Comparison of ENCODE assay signal across 1 cellular context in the genomic region with DNA sequence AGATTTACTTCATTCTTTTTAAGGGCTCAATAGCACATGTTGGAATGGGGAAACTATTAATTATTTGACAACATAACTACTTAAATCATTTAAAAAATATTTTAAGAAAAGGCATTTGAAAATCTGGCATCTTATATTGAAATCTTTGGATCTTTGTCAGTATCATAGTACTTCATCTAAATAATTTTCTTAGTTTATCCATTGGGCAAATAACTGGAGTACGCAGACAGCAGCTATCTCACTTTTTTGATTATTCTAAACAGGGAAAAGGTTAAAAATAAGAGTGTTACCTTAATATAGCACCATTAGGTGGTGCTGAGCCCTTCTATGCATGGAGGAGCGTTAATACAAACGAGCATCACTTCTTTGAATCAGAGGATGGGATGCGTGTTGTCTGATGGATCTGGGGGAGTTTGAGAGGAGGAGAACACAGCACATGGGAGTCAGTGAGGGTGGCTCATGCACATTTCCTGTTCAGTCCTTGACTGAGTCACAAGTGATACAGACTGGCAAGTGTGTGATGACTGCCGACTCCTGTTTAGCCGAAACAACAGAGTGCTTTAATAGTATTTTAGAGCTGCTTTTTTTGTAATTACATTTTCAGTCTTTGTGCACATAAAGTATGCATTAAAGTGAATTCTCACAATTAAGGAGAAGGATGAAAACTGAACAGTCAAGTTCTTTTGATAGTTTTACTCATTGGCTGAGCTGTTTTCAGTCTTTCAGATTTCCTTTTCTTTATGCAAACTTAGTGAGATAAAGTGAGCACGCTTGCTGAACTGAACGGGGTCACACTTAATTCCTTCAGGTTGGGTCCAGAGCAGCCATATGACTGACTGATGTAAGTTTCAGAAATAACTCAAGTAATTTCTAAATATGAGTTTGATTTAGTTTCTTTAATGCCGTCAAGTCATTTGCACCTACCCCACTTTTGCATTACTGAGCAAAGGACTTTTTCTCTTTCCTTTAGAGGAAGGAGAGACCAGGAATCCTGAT.
TF ChIP-seq lines count a peak whose summit lies in the region.

No MANE protein-coding gene starts in this region.

TF ChIP-seq in IMR-90, 13 proteins besides CTCF, POLR2A, EP300 and RAD21 (continued from another document):
- TF ChIP-seq SMC3 (IDR thresholded peaks at IDR 0.05; ENCODE audit: low read depth, low read length) (peak; percentile 19; the same call in 1 of the 2 replicates), FOS (IDR thresholded peaks at IDR 0.05; ENCODE audit: low read depth, low read length) (peak; percentile 63), RCOR1 (IDR thresholded peaks at IDR 0.05; ENCODE audit: insufficient replicate concordance, low read length) (peak; percentile 54), MXI1 (IDR thresholded peaks at IDR 0.05; ENCODE audit: borderline replicate concordance, low read depth, low read length) (peak; percentile 68; the same call in 1 of the 2 replicates), MAZ (IDR thresholded peaks at IDR 0.05; ENCODE audit: borderline replicate concordance, low read depth, low read length) (no peak), CHD1 (IDR thresholded peaks at IDR 0.05; ENCODE audit: low read depth, low read length) (no peak)
- TF ChIP-seq, protein P1, sequence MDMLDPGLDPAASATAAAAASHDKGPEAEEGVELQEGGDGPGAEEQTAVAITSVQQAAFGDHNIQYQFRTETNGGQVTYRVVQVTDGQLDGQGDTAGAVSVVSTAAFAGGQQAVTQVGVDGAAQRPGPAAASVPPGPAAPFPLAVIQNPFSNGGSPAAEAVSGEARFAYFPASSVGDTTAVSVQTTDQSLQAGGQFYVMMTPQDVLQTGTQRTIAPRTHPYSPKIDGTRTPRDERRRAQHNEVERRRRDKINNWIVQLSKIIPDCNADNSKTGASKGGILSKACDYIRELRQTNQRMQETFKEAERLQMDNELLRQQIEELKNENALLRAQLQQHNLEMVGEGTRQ (IDR thresholded peaks at IDR 0.05; ENCODE audit: low read depth, low read length): no peak
